Comparison of ENCODE assay signal across 1 cellular context in the genomic region with DNA sequence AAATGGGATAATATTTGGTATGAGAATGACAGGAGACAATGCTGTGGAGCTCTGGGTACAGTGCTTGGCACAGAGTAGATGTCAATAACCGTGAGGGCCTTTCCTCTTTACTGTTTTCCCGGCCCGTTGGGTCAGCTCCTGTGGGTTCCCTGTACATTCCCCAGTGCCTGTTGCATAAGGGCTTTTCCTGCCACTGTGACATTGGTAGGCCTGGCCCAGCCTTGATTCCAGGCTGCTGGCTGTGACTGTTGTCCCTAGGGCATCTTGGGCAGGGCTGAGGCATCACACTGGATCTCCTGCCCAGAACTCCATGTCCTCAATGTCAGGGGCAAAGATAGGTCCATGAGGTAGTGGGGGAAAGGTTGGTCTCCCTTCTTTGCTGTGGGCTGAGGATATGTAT.
TF ChIP-seq lines count a peak whose summit lies in the region.

No MANE protein-coding gene starts in this region.

TF ChIP-seq in SK-N-SH, 30 proteins besides CTCF, POLR2A, EP300 and RAD21:
- TF ChIP-seq, protein P1, sequence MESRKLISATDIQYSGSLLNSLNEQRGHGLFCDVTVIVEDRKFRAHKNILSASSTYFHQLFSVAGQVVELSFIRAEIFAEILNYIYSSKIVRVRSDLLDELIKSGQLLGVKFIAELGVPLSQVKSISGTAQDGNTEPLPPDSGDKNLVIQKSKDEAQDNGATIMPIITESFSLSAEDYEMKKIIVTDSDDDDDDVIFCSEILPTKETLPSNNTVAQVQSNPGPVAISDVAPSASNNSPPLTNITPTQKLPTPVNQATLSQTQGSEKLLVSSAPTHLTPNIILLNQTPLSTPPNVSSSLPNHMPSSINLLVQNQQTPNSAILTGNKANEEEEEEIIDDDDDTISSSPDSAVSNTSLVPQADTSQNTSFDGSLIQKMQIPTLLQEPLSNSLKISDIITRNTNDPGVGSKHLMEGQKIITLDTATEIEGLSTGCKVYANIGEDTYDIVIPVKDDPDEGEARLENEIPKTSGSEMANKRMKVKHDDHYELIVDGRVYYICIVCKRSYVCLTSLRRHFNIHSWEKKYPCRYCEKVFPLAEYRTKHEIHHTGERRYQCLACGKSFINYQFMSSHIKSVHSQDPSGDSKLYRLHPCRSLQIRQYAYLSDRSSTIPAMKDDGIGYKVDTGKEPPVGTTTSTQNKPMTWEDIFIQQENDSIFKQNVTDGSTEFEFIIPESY (IDR thresholded peaks at IDR 0.05; ENCODE audit: borderline replicate concordance, low read depth) = no peak
- TF ChIP-seq, protein P2, sequence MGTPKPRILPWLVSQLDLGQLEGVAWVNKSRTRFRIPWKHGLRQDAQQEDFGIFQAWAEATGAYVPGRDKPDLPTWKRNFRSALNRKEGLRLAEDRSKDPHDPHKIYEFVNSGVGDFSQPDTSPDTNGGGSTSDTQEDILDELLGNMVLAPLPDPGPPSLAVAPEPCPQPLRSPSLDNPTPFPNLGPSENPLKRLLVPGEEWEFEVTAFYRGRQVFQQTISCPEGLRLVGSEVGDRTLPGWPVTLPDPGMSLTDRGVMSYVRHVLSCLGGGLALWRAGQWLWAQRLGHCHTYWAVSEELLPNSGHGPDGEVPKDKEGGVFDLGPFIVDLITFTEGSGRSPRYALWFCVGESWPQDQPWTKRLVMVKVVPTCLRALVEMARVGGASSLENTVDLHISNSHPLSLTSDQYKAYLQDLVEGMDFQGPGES (IDR thresholded peaks at IDR 0.05; ENCODE audit: low read depth, low read length) = no peak
- TF ChIP-seq, protein P3, sequence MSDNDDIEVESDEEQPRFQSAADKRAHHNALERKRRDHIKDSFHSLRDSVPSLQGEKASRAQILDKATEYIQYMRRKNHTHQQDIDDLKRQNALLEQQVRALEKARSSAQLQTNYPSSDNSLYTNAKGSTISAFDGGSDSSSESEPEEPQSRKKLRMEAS (IDR thresholded peaks at IDR 0.05; ENCODE audit: low read depth) = no peak
- TF ChIP-seq CHD2 (IDR thresholded peaks at IDR 0.05; ENCODE audit: low read length, partially characterized antibody) = no peak
- TF ChIP-seq, protein P4, sequence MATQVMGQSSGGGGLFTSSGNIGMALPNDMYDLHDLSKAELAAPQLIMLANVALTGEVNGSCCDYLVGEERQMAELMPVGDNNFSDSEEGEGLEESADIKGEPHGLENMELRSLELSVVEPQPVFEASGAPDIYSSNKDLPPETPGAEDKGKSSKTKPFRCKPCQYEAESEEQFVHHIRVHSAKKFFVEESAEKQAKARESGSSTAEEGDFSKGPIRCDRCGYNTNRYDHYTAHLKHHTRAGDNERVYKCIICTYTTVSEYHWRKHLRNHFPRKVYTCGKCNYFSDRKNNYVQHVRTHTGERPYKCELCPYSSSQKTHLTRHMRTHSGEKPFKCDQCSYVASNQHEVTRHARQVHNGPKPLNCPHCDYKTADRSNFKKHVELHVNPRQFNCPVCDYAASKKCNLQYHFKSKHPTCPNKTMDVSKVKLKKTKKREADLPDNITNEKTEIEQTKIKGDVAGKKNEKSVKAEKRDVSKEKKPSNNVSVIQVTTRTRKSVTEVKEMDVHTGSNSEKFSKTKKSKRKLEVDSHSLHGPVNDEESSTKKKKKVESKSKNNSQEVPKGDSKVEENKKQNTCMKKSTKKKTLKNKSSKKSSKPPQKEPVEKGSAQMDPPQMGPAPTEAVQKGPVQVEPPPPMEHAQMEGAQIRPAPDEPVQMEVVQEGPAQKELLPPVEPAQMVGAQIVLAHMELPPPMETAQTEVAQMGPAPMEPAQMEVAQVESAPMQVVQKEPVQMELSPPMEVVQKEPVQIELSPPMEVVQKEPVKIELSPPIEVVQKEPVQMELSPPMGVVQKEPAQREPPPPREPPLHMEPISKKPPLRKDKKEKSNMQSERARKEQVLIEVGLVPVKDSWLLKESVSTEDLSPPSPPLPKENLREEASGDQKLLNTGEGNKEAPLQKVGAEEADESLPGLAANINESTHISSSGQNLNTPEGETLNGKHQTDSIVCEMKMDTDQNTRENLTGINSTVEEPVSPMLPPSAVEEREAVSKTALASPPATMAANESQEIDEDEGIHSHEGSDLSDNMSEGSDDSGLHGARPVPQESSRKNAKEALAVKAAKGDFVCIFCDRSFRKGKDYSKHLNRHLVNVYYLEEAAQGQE (IDR thresholded peaks at IDR 0.05; ENCODE audit: low read depth, low read length) = no peak
- no peak for TF ChIP-seq POLR2AphosphoS5 (IDR thresholded peaks at IDR 0.05; ENCODE audit: low read depth, low read length)
- TF ChIP-seq NRF1 (IDR thresholded peaks at IDR 0.05; ENCODE audit: low read depth, low read length) = no peak
- no peak for TF ChIP-seq YY1 (IDR thresholded peaks at IDR 0.05; ENCODE audit: low read depth)
- TF ChIP-seq TEAD4 (IDR thresholded peaks at IDR 0.05; ENCODE audit: borderline replicate concordance, insufficient read depth) = no peak
- no peak for TF ChIP-seq NFIC (IDR thresholded peaks at IDR 0.05; ENCODE audit: borderline replicate concordance)
- TF ChIP-seq TCF12 (IDR thresholded peaks at IDR 0.05) = no peak
